Comparison of ENCODE assay signal across 27 cellular contexts in the genomic region with DNA sequence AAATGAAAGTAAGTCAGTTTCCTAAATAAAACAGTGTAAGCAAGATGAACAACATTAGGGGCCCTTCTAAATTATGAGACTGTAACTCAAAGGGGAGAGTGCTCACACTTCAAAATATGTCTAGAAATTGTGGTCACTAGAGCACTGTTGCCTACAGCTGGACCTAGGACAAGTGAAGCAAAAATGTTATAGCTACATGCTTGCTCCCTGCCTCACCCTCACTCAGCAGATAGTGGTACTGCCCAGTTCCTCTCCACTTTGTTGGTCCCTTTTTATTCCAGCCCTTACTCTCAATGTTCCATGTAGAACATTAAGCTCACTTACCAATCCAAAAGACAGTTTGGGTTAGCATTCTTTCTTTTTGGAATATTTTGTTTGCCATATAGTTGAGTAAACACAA.
DNase-seq lines count a peak whose midpoint lies in the region; ATAC-seq and TF ChIP-seq lines count a peak whose summit lies in the region.
"Had no signal": no experiment of that assay in that cellular context is flagged by ENCODE, and none has a peak within 500 bp of the region (broad histone marks: within the 10 kb centered on the region; RNA-seq: fewer than 3 reads in every experiment).

No MANE protein-coding gene starts in this region.

- H3K4me1 ChIP-seq in vagina, result no peaks in the 10 kb centered on the region
- H3K4me1 ChIP-seq: ascending aorta, neural progenitor cell, parathyroid adenoma, suprapubic skin, upper lobe of right lung had no signal

- no peak overlapping the region for H3K4me3 Mint-ChIP-seq in activated T-cell treated with anti-CD3 and anti-CD28 coated beads, Interleukin-2, amount 50 U/mL, for 72 hours
- H3K4me3 Mint-ChIP-seq in activated T-cell treated with anti-CD3 and anti-CD28 coated beads, Interleukin-2, amount 50 U/mL, for 24 hours, result no peak overlapping the region
- H3K4me3 Mint-ChIP-seq in type B pancreatic cell, result no peak overlapping the region
- H3K4me3 Mint-ChIP-seq: CD14-positive monocyte, GM23338, IgD-negative memory B cell, neural progenitor cell had no signal

- H3K27me3 Mint-ChIP-seq in activated T-cell treated with anti-CD3 and anti-CD28 coated beads, Interleukin-2, amount 50 U/mL, for 72 hours (ENCODE audit: low read depth), result peaks cover 8% of the 10 kb centered on the region
- peaks cover 15% of the 10 kb centered on the region for H3K27me3 Mint-ChIP-seq in activated T-cell treated with anti-CD3 and anti-CD28 coated beads, Interleukin-2, amount 50 U/mL, for 24 hours
- no peaks in the 10 kb centered on the region for H3K27me3 Mint-ChIP-seq in type B pancreatic cell
- H3K27me3 Mint-ChIP-seq: IgD-negative memory B cell had no signal

- TF ChIP-seq CTCF in type B pancreatic cell (conservative IDR thresholded peaks at IDR 0.05) (no peak), vagina (IDR thresholded peaks at IDR 0.05) (no peak)

- no peaks in the 10 kb centered on the region for H3K9me3 Mint-ChIP-seq in activated T-cell treated with anti-CD3 and anti-CD28 coated beads, Interleukin-2, amount 50 U/mL, for 72 hours
- H3K9me3 Mint-ChIP-seq in activated T-cell treated with anti-CD3 and anti-CD28 coated beads, Interleukin-2, amount 50 U/mL, for 24 hours, result no peaks in the 10 kb centered on the region
- no peaks in the 10 kb centered on the region for H3K9me3 Mint-ChIP-seq in type B pancreatic cell
- H3K9me3 Mint-ChIP-seq: GM23338, IgD-negative memory B cell, neural progenitor cell had no signal

- TF ChIP-seq POLR2A in vagina (IDR thresholded peaks at IDR 0.05), result no peak

- intact Hi-C loops in vagina (cut with DNase I), result no loop called here

- no peaks in the 10 kb centered on the region for H3K4me1 Mint-ChIP-seq in activated T-cell treated with anti-CD3 and anti-CD28 coated beads, Interleukin-2, amount 50 U/mL, for 72 hours (ENCODE audit: low read depth)
- no peaks in the 10 kb centered on the region for H3K4me1 Mint-ChIP-seq in activated T-cell treated with anti-CD3 and anti-CD28 coated beads, Interleukin-2, amount 50 U/mL, for 24 hours (ENCODE audit: low read depth)
- H3K4me1 Mint-ChIP-seq in type B pancreatic cell (ENCODE audit: unreplicated experiment), result no peaks in the 10 kb centered on the region
- H3K4me1 Mint-ChIP-seq: CD14-positive monocyte, GM23338, IgD-negative memory B cell had no signal

- H3K4me3 ChIP-seq in vagina, result no peak overlapping the region
- H3K4me3 ChIP-seq: ascending aorta, cardiac muscle cell, GM23338, neural progenitor cell, skin epidermis, suprapubic skin, upper lobe of right lung had no signal

- H3K36me3 ChIP-seq in vagina, result no peaks in the 10 kb centered on the region
- H3K36me3 ChIP-seq: ascending aorta, cardiac muscle cell, neural progenitor cell, suprapubic skin, upper lobe of right lung had no signal

- H3K36me3 Mint-ChIP-seq in activated T-cell treated with anti-CD3 and anti-CD28 coated beads, Interleukin-2, amount 50 U/mL, for 72 hours (ENCODE audit: insufficient read depth in 2 of 2), result no peaks in the 10 kb centered on the region
- H3K36me3 Mint-ChIP-seq in activated T-cell treated with anti-CD3 and anti-CD28 coated beads, Interleukin-2, amount 50 U/mL, for 24 hours (ENCODE audit: low read depth), result no peaks in the 10 kb centered on the region
- H3K36me3 Mint-ChIP-seq in type B pancreatic cell, result no peaks in the 10 kb centered on the region
- H3K36me3 Mint-ChIP-seq: CD14-positive monocyte, neural progenitor cell had no signal

- H3K27ac Mint-ChIP-seq in activated T-cell treated with anti-CD3 and anti-CD28 coated beads, Interleukin-2, amount 50 U/mL, for 72 hours, result peak overlapping the region; percentile 38
- no peak overlapping the region for H3K27ac Mint-ChIP-seq in activated T-cell treated with anti-CD3 and anti-CD28 coated beads, Interleukin-2, amount 50 U/mL, for 24 hours
- no peak overlapping the region for H3K27ac Mint-ChIP-seq in type B pancreatic cell
- H3K27ac Mint-ChIP-seq: CD14-positive monocyte, GM23338, IgD-negative memory B cell, neural progenitor cell had no signal

- no peak for DNase-seq in activated T-cell treated with anti-CD3 and anti-CD28 coated beads, Interleukin-2, amount 50 U/mL, for 72 hours
- DNase-seq in activated T-cell treated with anti-CD3 and anti-CD28 coated beads, Interleukin-2, amount 50 U/mL, for 24 hours, result no peak
- DNase-seq in type B pancreatic cell (ENCODE audit: extremely low spot score, unreplicated experiment) (no peak), COLO668 (lab: John Stamatoyannopoulos, UW; ENCODE audit: unreplicated experiment) (no peak), vagina (ENCODE audit: extremely low spot score in 2 of 2) (no peak), NCI-H1092 treated with DMSO at 0.1 percent for 48 hours (lab: John Stamatoyannopoulos, UW) (no peak)
- DNase-seq: activated CD4-positive, alpha-beta T cell treated with anti-CD3 and anti-CD28 coated beads for 4 hours; activated T-cell treated with anti-CD3 and anti-CD28 coated beads, Interleukin-2, amount 50 U/mL, for 1 hour; Calu3; DMS79; NCI-H446; NCI-H748 treated with DMSO at 0.1 percent for 48 hours; stimulated activated naive CD4-positive, alpha-beta T cell; T-helper 9 cell; upper lobe of right lung had no signal

- H3K27me3 ChIP-seq in vagina, result no peaks in the 10 kb centered on the region
- H3K27me3 ChIP-seq: ascending aorta, cardiac muscle cell, neural progenitor cell, suprapubic skin, upper lobe of right lung had no signal

- no peak overlapping the region for H3K27ac ChIP-seq in vagina
- H3K27ac ChIP-seq: ascending aorta, cardiac muscle cell, neural progenitor cell, parathyroid adenoma, skin epidermis, suprapubic skin, upper lobe of right lung, VCaP had no signal

- ATAC-seq in activated T-cell treated with anti-CD3 and anti-CD28 coated beads, Interleukin-2, amount 50 U/mL, for 72 hours (replicated peaks in 1 of 2), result no peak
- ATAC-seq in GM21529 (IDR thresholded peaks at IDR 0.05; ENCODE audit: unreplicated experiment), result peak; percentile 44
- peak; percentile 29 for ATAC-seq in HG02938 (IDR thresholded peaks at IDR 0.05; ENCODE audit: unreplicated experiment)
- ATAC-seq: GM23338, upper lobe of right lung had no signal

- no peaks in the 10 kb centered on the region for H3K9me3 ChIP-seq in vagina
- H3K9me3 ChIP-seq: ascending aorta, suprapubic skin, upper lobe of right lung had no signal

Comparison
In these comparisons a context has a peak if more than half of its experiments do, and no peak if none do; other contexts are left out.
1. ATAC-seq: peak in GM21529 (single experiment) and HG02938 (single experiment); none in activated T-cell treated with anti-CD3 and anti-CD28 coated beads, Interleukin-2, amount 50 U/mL, for 72 hours (0 of 2).